Comparison of ENCODE assay signal across 1 cellular context in genomic region chr13:45445053-45445452, GRCh38.
TF ChIP-seq lines count a peak whose summit lies in the region.

No MANE protein-coding gene starts in this region.

TF ChIP-seq in HepG2, 621 proteins besides CTCF, POLR2A, EP300 and RAD21 (continued from another document):
- TF ChIP-seq ZBTB49 (CRISPR knock-in tag; IDR thresholded peaks at IDR 0.05; ENCODE audit: borderline replicate concordance) (no peak), NFRKB (IDR thresholded peaks at IDR 0.05) (no peak)
